ENCODE assay signal across 1 cellular context in genomic region chr5:166712447-166712846, GRCh38.
TF ChIP-seq lines count a peak whose summit lies in the region.

No MANE protein-coding gene starts in this region.

TF ChIP-seq in GM23338, 12 proteins besides CTCF, POLR2A, EP300 and RAD21 (continued from another document):
- no peak for TF ChIP-seq ETS1 (IDR thresholded peaks at IDR 0.05)
